ENCODE assay signal across 20 cellular contexts in genomic region chr20:7371518-7372158, GRCh38.
"Had no signal": no experiment of that assay in that cellular context is flagged by ENCODE, and none has a peak within 500 bp of the region (broad histone marks: within the 10 kb centered on the region; RNA-seq: fewer than 3 reads in every experiment).

No MANE protein-coding gene starts in this region.

- H3K9me3 ChIP-seq: gastrocnemius medialis, left lung, neutrophil, ovary, prostate gland, thyroid gland, upper lobe of right lung had no signal

- H3K36me3 ChIP-seq: esophagus muscularis mucosa, gastrocnemius medialis, left lung, neutrophil, ovary, prostate gland, thyroid gland, upper lobe of right lung had no signal

- H3K4me1 ChIP-seq: esophagus muscularis mucosa, gastrocnemius medialis, left lung, prostate gland, thyroid gland, upper lobe of right lung had no signal

- H3K4me3 ChIP-seq: esophagus muscularis mucosa, gastrocnemius medialis, left lung, ovary, prostate gland, thyroid gland, upper lobe of right lung had no signal

- H3K27ac ChIP-seq: esophagus muscularis mucosa, gastrocnemius medialis, left lung, neutrophil, ovary, prostate gland, thyroid gland, upper lobe of right lung, VCaP had no signal

- ATAC-seq: activated CD4-positive, CD25-positive, alpha-beta regulatory T cell treated with anti-CD3 and anti-CD28 coated beads, Interleukin-2, amount 50 U/mL, for 24 hours; gastrocnemius medialis; left lung; natural killer cell treated with Interleukin-12 subunit alpha and Interleukin-12 subunit beta and Interleukin-15 and Interleukin-18, amount 100 ng/mL, for 72 hours; right cardiac atrium; T-cell; upper lobe of right lung had no signal

- H3K27me3 ChIP-seq: esophagus muscularis mucosa, gastrocnemius medialis, left lung, neutrophil, ovary, thyroid gland, upper lobe of right lung had no signal

- DNase-seq: activated CD4-positive, alpha-beta memory T cell treated with anti-CD3 and anti-CD28 coated beads, Interleukin-2, amount 10 ng/mL, durations not matched to agents 7 days and 5 days; activated CD4-positive, alpha-beta T cell treated with anti-CD3 and anti-CD28 coated beads, Interleukin-2, amount 10 ng/mL, durations not matched to agents 24 days and 14 days; activated effector memory CD4-positive, alpha-beta T cell treated with anti-CD3 and anti-CD28 coated beads, Interleukin-2, amount 50 U/mL, for 16 hours; activated naive CD4-positive, alpha-beta T cell treated with anti-CD3 and anti-CD28 coated beads, Interleukin-2, amount 10 ng/mL, durations not matched to agents 7 days and 5 days; effector CD4-positive, alpha-beta T cell; gastrocnemius medialis; left lung; ovary; right cardiac atrium; stimulated activated CD4-positive, alpha-beta T cell treated with anti-CD3 and anti-CD28 coated beads, Interleukin-1b, Interleukin-23, amount 100 ng/mL, for 48 hours; substantia nigra; T-cell; thyroid gland; upper lobe of right lung had no signal
